9 cellular contexts compared by ENCODE assay signal in the genomic region with DNA sequence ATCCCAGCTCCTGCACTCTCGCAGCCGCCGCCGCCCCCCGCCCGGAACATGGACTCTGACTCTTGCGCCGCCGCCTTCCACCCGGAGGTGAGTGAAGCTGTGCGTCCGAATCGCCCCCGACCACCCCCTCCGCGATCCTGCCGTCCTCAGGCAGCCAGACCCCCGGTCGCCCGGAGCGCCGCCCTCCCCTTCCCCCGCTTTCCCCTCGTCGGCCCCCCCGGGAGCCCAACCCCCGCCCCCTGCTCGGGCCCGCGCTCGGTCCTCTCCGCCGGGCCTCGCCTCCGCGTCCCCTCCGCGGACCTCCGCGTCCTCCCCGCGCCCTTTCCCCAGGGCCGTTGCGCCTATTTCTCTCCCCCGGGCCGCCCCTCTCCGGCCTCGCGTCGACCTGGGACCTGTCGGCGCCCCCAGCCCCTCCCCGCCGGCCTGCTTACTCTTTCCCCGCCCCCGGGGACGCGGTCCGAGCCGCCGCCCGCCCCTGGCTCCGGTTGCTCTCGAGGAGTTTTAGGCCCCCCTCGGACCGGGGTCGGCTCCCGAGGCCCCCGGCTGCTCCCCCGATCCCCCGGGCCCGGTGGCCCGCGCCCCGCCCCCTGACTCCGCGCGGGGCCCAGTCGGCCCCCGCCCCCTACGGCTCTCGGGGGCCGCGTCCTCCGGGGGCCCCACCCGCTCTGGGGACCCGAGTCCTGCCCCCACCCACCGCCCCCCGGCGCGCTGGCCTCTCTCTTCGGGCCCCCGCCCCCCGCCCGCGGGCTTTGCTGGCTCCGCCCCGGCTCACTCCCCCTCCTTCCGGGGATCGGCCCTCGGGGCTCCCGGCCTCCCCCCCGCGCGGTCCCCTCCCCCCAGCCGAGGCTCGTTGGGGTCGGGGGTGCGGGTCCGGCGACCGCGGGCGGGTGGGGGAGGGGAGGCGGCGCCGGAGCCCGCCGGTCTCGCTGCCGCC. TPM values are rescaled to one million over a fixed set of nuclear protein-coding genes. Genes with fewer than 3 reads are reported as not detected.
DNase-seq lines count a peak whose midpoint lies in the region; ATAC-seq and TF ChIP-seq lines count a peak whose summit lies in the region.
"Had no signal": no experiment of that assay in that cellular context is flagged by ENCODE, and none has a peak within 500 bp of the region (broad histone marks: within the 10 kb centered on the region; RNA-seq: fewer than 3 reads in every experiment).

No MANE protein-coding gene starts in this region.

- H3K79me2 ChIP-seq in MM.1S (ENCODE audit: low read length) (peaks cover 48% of the 10 kb centered on the region), neural progenitor cell (ENCODE audit: low read depth) (peaks cover 57% of the 10 kb centered on the region)

- H3K4me1 Mint-ChIP-seq in neural progenitor cell = peaks cover 25% of the 10 kb centered on the region

- peaks cover 8% of the 10 kb centered on the region for H3K27me3 Mint-ChIP-seq in neural progenitor cell (ENCODE audit: insufficient read depth, low read depth)

- H3K9me3 ChIP-seq in MM.1S (replicated peaks; ENCODE audit: insufficient read depth, low read length) (no peaks in the 10 kb centered on the region), neural progenitor cell (ENCODE audit: low read depth) (no peaks in the 10 kb centered on the region)

- H3K27ac ChIP-seq in MM.1S (ENCODE audit: low read length) (peak overlapping the region; percentile 46; the same call in 1 of the 2 replicates), neural progenitor cell (peak overlapping the region; percentile 64)

- peak overlapping the region; percentile 84 for H3K9ac ChIP-seq in MM.1S (ENCODE audit: low read length)
- peak overlapping the region; percentile 65 for H3K9ac ChIP-seq in neural progenitor cell

- H2AFZ ChIP-seq in MM.1S (ENCODE audit: low read length) (peak overlapping the region; percentile 50; the same call in 1 of the 2 replicates), neural progenitor cell (replicated peaks) (no peak overlapping the region)

- no peak overlapping the region for H3K27ac Mint-ChIP-seq in neural progenitor cell

- H3K4me3 Mint-ChIP-seq in neural progenitor cell = peak overlapping the region; percentile 90

- H3K4me1 ChIP-seq in MM.1S (ENCODE audit: low read length) = peaks cover 2% of the 10 kb centered on the region; the same call in 1 of the 2 replicates
- peaks cover 8% of the 10 kb centered on the region for H3K4me1 ChIP-seq in neural progenitor cell

- TF ChIP-seq CTCF in MM.1S (IDR thresholded peaks at IDR 0.05; ENCODE audit: low read length) (no peak), foreskin fibroblast (IDR thresholded peaks at IDR 0.05; ENCODE audit: low read depth, low read length) (no peak), neural progenitor cell (IDR thresholded peaks at IDR 0.05) (no peak)

- H3K9me3 Mint-ChIP-seq in neural progenitor cell = no peaks in the 10 kb centered on the region

- H3K4me3 ChIP-seq in MM.1S (ENCODE audit: low read length) (peak overlapping the region; percentile 77), foreskin fibroblast (ENCODE audit: low read depth in 1 of 2, low read length in 2 of 2) (peak overlapping the region; percentile 67 to 71), neural progenitor cell (peak overlapping the region; percentile 99)

- no peak for ATAC-seq in HG02642 (IDR thresholded peaks at IDR 0.05; ENCODE audit: poor library complexity, unreplicated experiment)
- ATAC-seq in GM19452 (IDR thresholded peaks at IDR 0.05; ENCODE audit: unreplicated experiment) = no peak

- DNase-seq in EH (ENCODE audit: low read depth) (peak; percentile 50), MM.1S (peak; percentile 22), foreskin fibroblast (peak; percentile 37 to 75), neural progenitor cell (ENCODE audit: low spot score) (peak; percentile 78), COR-L47 (lab: John Stamatoyannopoulos, UW) (no peak)
- peak; percentile 42 for DNase-seq in activated effector memory CD4-positive, alpha-beta T cell treated with Interleukin-2 at 50 U/mL for 16 hours

- no peaks in the 10 kb centered on the region for H3K36me3 ChIP-seq in MM.1S (replicated peaks; ENCODE audit: insufficient read depth, low read length)
- H3K36me3 ChIP-seq in neural progenitor cell = no peaks in the 10 kb centered on the region

- peaks cover 17% of the 10 kb centered on the region for H3K36me3 Mint-ChIP-seq in neural progenitor cell

- H3F3A ChIP-seq in MM.1S (ENCODE audit: insufficient read depth, low read length) (peaks cover 8% of the 10 kb centered on the region), neural progenitor cell (ENCODE audit: low read depth) (peaks cover 25% of the 10 kb centered on the region)

- no peaks in the 10 kb centered on the region for H4K20me1 ChIP-seq in MM.1S (ENCODE audit: insufficient read depth, low read length)
- peaks cover 52% of the 10 kb centered on the region for H4K20me1 ChIP-seq in neural progenitor cell (ENCODE audit: low read depth)

- no peaks in the 10 kb centered on the region for H3K9me2 ChIP-seq in MM.1S (replicated peaks; ENCODE audit: insufficient read depth, low read length)

- no peaks in the 10 kb centered on the region for H3K27me3 ChIP-seq in MM.1S (replicated peaks; ENCODE audit: insufficient read depth, low read length)
- H3K27me3 ChIP-seq in neural progenitor cell = peaks cover 11% of the 10 kb centered on the region

- peak overlapping the region; percentile 37; the same call in 1 of the 2 replicates for H3K4me2 ChIP-seq in MM.1S (ENCODE audit: low read depth, low read length)
- peak overlapping the region; percentile 94 for H3K4me2 ChIP-seq in neural progenitor cell

RNA-seq across cellular contexts. Expression of a gene that starts 0.8 kb away (rescaled TPM):
- 32.0 and 35.6 TPM in 2 replicates for total RNA-seq in neural progenitor cell (ENCODE audit: low replicate concordance)

RNA-seq across cellular contexts. Expression of a gene that starts 10.4 kb away (rescaled TPM):
- total RNA-seq in neural progenitor cell (ENCODE audit: low replicate concordance) = 25.0 and 37.2 TPM in 2 replicates

RNA-seq across cellular contexts. Expression of a gene that starts 11.6 kb away (rescaled TPM):
- total RNA-seq in neural progenitor cell (ENCODE audit: low replicate concordance) = 4.8 and 7.2 TPM in 2 replicates

RNA-seq across cellular contexts. Expression of a gene that starts 34.5 kb away (rescaled TPM):
- 18.3 and 28.3 TPM in 2 replicates for total RNA-seq in neural progenitor cell (ENCODE audit: low replicate concordance)

RNA-seq across cellular contexts. Expression of a gene that starts 59.2 kb away (rescaled TPM):
- not detected in 2 replicates for total RNA-seq in neural progenitor cell (ENCODE audit: low replicate concordance)
- total RNA-seq: T-helper 1 cell treated with Interleukin-12 subunit alpha and Interleukin-12 subunit beta and Interleukin-4 antibody, amounts not matched to agents 30 ng/mL and 1 ng/mL, for 36 hours had no signal
